ENCODE assay signal across 9 cellular contexts in genomic region chr18:79575891-79576685, GRCh38.
DNase-seq lines count a peak whose midpoint lies in the region; ATAC-seq and TF ChIP-seq lines count a peak whose summit lies in the region.
"Had no signal": no experiment of that assay in that cellular context is flagged by ENCODE, and none has a peak within 500 bp of the region (broad histone marks: within the 10 kb centered on the region; RNA-seq: fewer than 3 reads in every experiment).

No MANE protein-coding gene starts in this region.

- no peak overlapping the region for H3K4me3 Mint-ChIP-seq in endodermal cell
- H3K4me3 Mint-ChIP-seq: neural crest cell had no signal

- DNase-seq in NCI-H146 treated with DMSO at 0.1 percent for 48 hours (lab: John Stamatoyannopoulos, UW; ENCODE audit: unreplicated experiment) (peak; percentile 67), endodermal cell (peak; percentile 44), myocyte (ENCODE audit: low read depth) (peak; percentile 47), LoVo (ENCODE audit: low spot score) (no peak)

- H3K9ac ChIP-seq in endodermal cell (ENCODE audit: extremely low read depth, low read length, poor library complexity, severe bottlenecking) = no peak overlapping the region

- WGBS in endodermal cell (ENCODE audit: insufficient coverage in 1 of 2, insufficient read length in 1 of 2), 2 experiments = 92 to 93% methylated on average over 40 to 44 of the region's 44 CpGs

- H3K27me3 Mint-ChIP-seq in endodermal cell (ENCODE audit: insufficient read depth) = no peaks in the 10 kb centered on the region

- no peak overlapping the region for H3K4me3 ChIP-seq in endodermal cell (ENCODE audit: low read length)

- TF ChIP-seq CTCF in C4-2B (conservative IDR thresholded peaks at IDR 0.05) (no peak), endodermal cell (conservative IDR thresholded peaks at IDR 0.05) (no peak)

- H3K36me3 ChIP-seq in endodermal cell (ENCODE audit: control insufficient read depth, insufficient read depth, low read length) = no peaks in the 10 kb centered on the region

- H3K9me3 Mint-ChIP-seq in endodermal cell = peaks cover 25% of the 10 kb centered on the region

- no peaks in the 10 kb centered on the region for H3K4me1 Mint-ChIP-seq in endodermal cell
- H3K4me1 Mint-ChIP-seq: neural crest cell had no signal

- ATAC-seq in GM21515 (IDR thresholded peaks at IDR 0.05; ENCODE audit: unreplicated experiment) (no peak), HG02623 (IDR thresholded peaks at IDR 0.05; ENCODE audit: unreplicated experiment) (no peak), GM18858 (IDR thresholded peaks at IDR 0.05; ENCODE audit: unreplicated experiment) (no peak)

- no peaks in the 10 kb centered on the region for H3K27me3 ChIP-seq in endodermal cell (ENCODE audit: control insufficient read depth, insufficient read depth, low read length, poor library complexity, severe bottlenecking)

- H3K36me3 Mint-ChIP-seq in endodermal cell (ENCODE audit: low read depth) = no peaks in the 10 kb centered on the region

- H3K4me1 ChIP-seq in endodermal cell (ENCODE audit: control insufficient read depth, insufficient read depth, low read length) = no peaks in the 10 kb centered on the region

- H3K9me3 ChIP-seq in endodermal cell (ENCODE audit: control insufficient read depth, low read length) = peaks cover 12% of the 10 kb centered on the region

- H3K27ac ChIP-seq in C4-2B (peak overlapping the region; percentile 60), endodermal cell (ENCODE audit: low read depth, low read length) (no peak overlapping the region)

- H3K27ac Mint-ChIP-seq in endodermal cell = no peak overlapping the region
